In genomic region chr6:22593895-22594294, GRCh38 we compare ENCODE assay signal across 43 cellular contexts. TPM values are rescaled to one million over a fixed set of nuclear protein-coding genes. Genes with fewer than 3 reads are reported as not detected.
"Had no signal": no experiment of that assay in that cellular context is flagged by ENCODE, and none has a peak within 500 bp of the region (broad histone marks: within the 10 kb centered on the region; RNA-seq: fewer than 3 reads in every experiment).

No MANE protein-coding gene starts in this region.

- H3K27me3 ChIP-seq: adrenal gland, ascending aorta, body of pancreas, brain microvascular endothelial cell, breast epithelium, cardiac muscle cell had no signal

- H3K4me1 ChIP-seq: adrenal gland, ascending aorta, body of pancreas, breast epithelium had no signal

- H3K4me1 Mint-ChIP-seq: activated naive CD4-positive, alpha-beta T cell treated with anti-CD3 and anti-CD28 coated beads, Interleukin-2, amount 10 ng/mL, durations not matched to agents 7 days and 5 days; activated naive CD4-positive, alpha-beta T cell treated with anti-CD3 and anti-CD28 coated beads, Interleukin-2, amount 50 U/mL, for 24 hours; activated naive CD8-positive, alpha-beta T cell treated with anti-CD3 and anti-CD28 coated beads for 36 hours; activated naive CD8-positive, alpha-beta T cell treated with anti-CD3 and anti-CD28 coated beads, Interleukin-2, amount 10 ng/mL, durations not matched to agents 7 days and 5 days; activated naive CD8-positive, alpha-beta T cell treated with anti-CD3 and anti-CD28 coated beads, Interleukin-2, amount 50 U/mL, for 24 hours; activated T-helper 17 cell treated with anti-CD3 and anti-CD28 coated beads, Interleukin-2, amount 50 U/mL, for 72 hours; central memory CD8-positive, alpha-beta T cell had no signal

- H3K36me3 ChIP-seq: adrenal gland, ascending aorta, brain microvascular endothelial cell, breast epithelium, cardiac muscle cell had no signal

- H3K36me3 Mint-ChIP-seq: activated naive CD4-positive, alpha-beta T cell treated with anti-CD3 and anti-CD28 coated beads, Interleukin-2, amount 10 ng/mL, durations not matched to agents 7 days and 5 days; activated naive CD4-positive, alpha-beta T cell treated with anti-CD3 and anti-CD28 coated beads, Interleukin-2, amount 50 U/mL, for 24 hours; activated naive CD4-positive, alpha-beta T cell treated with anti-CD3 and anti-CD28 coated beads, Interleukin-2, amount 50 U/mL, for 72 hours; activated naive CD8-positive, alpha-beta T cell; activated naive CD8-positive, alpha-beta T cell treated with anti-CD3 and anti-CD28 coated beads for 36 hours; activated naive CD8-positive, alpha-beta T cell treated with anti-CD3 and anti-CD28 coated beads, Interleukin-2, amount 10 ng/mL, durations not matched to agents 7 days and 5 days; brain had no signal

- FAIRE-seq: bronchial epithelial cell, colon had no signal

- H3K9me3 Mint-ChIP-seq: activated naive CD4-positive, alpha-beta T cell treated with anti-CD3 and anti-CD28 coated beads, Interleukin-2, amount 10 ng/mL, durations not matched to agents 7 days and 5 days; activated naive CD4-positive, alpha-beta T cell treated with anti-CD3 and anti-CD28 coated beads, Interleukin-2, amount 50 U/mL, for 24 hours; activated naive CD8-positive, alpha-beta T cell treated with anti-CD3 and anti-CD28 coated beads for 36 hours; activated naive CD8-positive, alpha-beta T cell treated with anti-CD3 and anti-CD28 coated beads, Interleukin-2, amount 10 ng/mL, durations not matched to agents 7 days and 5 days; activated naive CD8-positive, alpha-beta T cell treated with anti-CD3 and anti-CD28 coated beads, Interleukin-2, amount 50 U/mL, for 24 hours; activated T-cell treated with anti-CD3 and anti-CD28 coated beads, Interleukin-2, amount 50 U/mL, for 24 hours; activated T-helper 1 cell treated with anti-CD3 and anti-CD28 coated beads, Interleukin-12 subunit alpha, Interleukin-12 subunit beta, Interleukin-2, Interleukin-4 antibody, amounts not matched to agents 30 ng/mL and 10 ng/mL and 1 ng/mL, durations not matched to agents 14 hours and 24 hours and 36 hours; activated T-helper 2 cell treated with anti-CD3 and anti-CD28 coated beads, Interferon-gamma antibody, Interleukin-2, Interleukin-4, amounts not matched to agents 10 μg/mL and 5 μg/mL and 100 μg/mL, durations not matched to agents 14 hours and 24 hours and 36 hours; brain had no signal

- H3K4me3 ChIP-seq: adrenal gland, ascending aorta, body of pancreas, breast epithelium, cardiac muscle cell had no signal

- DNase-seq: activated effector memory CD4-positive, alpha-beta T cell treated with anti-CD3 and anti-CD28 coated beads, Interleukin-2, amount 50 U/mL, for 16 hours; activated effector memory CD4-positive, alpha-beta T cell treated with Interleukin-2 at 50 U/mL for 16 hours; activated gamma-delta T cell; activated gamma-delta T cell treated with Interleukin-2 at 50 U/mL for 16 hours; activated naive CD4-positive, alpha-beta T cell; activated naive CD4-positive, alpha-beta T cell treated with anti-CD3 and anti-CD28 coated beads for 36 hours; activated naive CD4-positive, alpha-beta T cell treated with anti-CD3 and anti-CD28 coated beads, Interleukin-2, amount 10 ng/mL, durations not matched to agents 7 days and 5 days; activated naive CD4-positive, alpha-beta T cell treated with anti-CD3 and anti-CD28 coated beads, Interleukin-2, amount 50 U/mL, for 16 hours; activated naive CD4-positive, alpha-beta T cell treated with Interleukin-2 at 50 U/mL for 16 hours; activated naive CD8-positive, alpha-beta T cell treated with anti-CD3 and anti-CD28 coated beads for 36 hours; activated naive CD8-positive, alpha-beta T cell treated with anti-CD3 and anti-CD28 coated beads, Interleukin-2, amount 10 ng/mL, durations not matched to agents 7 days and 5 days; activated naive CD8-positive, alpha-beta T cell treated with anti-CD3 and anti-CD28 coated beads, Interleukin-2, amount 50 U/mL, for 24 hours; activated T-cell treated with anti-CD3 and anti-CD28 coated beads, Interleukin-2, amount 50 U/mL, for 24 hours; activated T-cell treated with anti-CD3 and anti-CD28 coated beads, Interleukin-2, amount 50 U/mL, for 4 hours; activated T-cell treated with anti-CD3 and anti-CD28 coated beads, Interleukin-2, amount 50 U/mL, for 48 hours; activated T-cell treated with anti-CD3 and anti-CD28 coated beads, Interleukin-2, amount 50 U/mL, for 72 hours; adrenal gland; amniotic stem cell; amygdala; anterior cingulate cortex; aorta; body of pancreas; brain microvascular endothelial cell; caudate nucleus; central memory CD4-positive, alpha-beta T cell; cerebellar nuclear complex had no signal

- ATAC-seq: activated naive CD4-positive, alpha-beta T cell treated with anti-CD3 and anti-CD28 coated beads, Interleukin-2, amount 50 U/mL, for 72 hours; activated naive CD8-positive, alpha-beta T cell treated with anti-CD3 and anti-CD28 coated beads, Interleukin-2, amount 50 U/mL, for 24 hours; activated T-cell treated with anti-CD3 and anti-CD28 coated beads, Interleukin-2, amount 50 U/mL, for 4 hours; activated T-cell treated with anti-CD3 and anti-CD28 coated beads, Interleukin-2, amount 50 U/mL, for 72 hours; activated T-helper 17 cell treated with anti-CD3 and anti-CD28 coated beads, Interleukin-2, amount 50 U/mL, for 72 hours; body of pancreas had no signal

- H3K27ac ChIP-seq: adrenal gland, ascending aorta, body of pancreas, brain microvascular endothelial cell, breast epithelium, cardiac muscle cell had no signal

- H3K27ac Mint-ChIP-seq: activated naive CD4-positive, alpha-beta T cell treated with anti-CD3 and anti-CD28 coated beads for 36 hours; activated naive CD4-positive, alpha-beta T cell treated with anti-CD3 and anti-CD28 coated beads, Interleukin-2, amount 10 ng/mL, durations not matched to agents 7 days and 5 days; activated naive CD4-positive, alpha-beta T cell treated with anti-CD3 and anti-CD28 coated beads, Interleukin-2, amount 50 U/mL, for 24 hours; activated naive CD4-positive, alpha-beta T cell treated with anti-CD3 and anti-CD28 coated beads, Interleukin-2, amount 50 U/mL, for 72 hours; activated naive CD8-positive, alpha-beta T cell; activated naive CD8-positive, alpha-beta T cell treated with anti-CD3 and anti-CD28 coated beads for 36 hours; activated naive CD8-positive, alpha-beta T cell treated with anti-CD3 and anti-CD28 coated beads, Interleukin-2, amount 10 ng/mL, durations not matched to agents 7 days and 5 days; activated naive CD8-positive, alpha-beta T cell treated with anti-CD3 and anti-CD28 coated beads, Interleukin-2, amount 50 U/mL, for 24 hours; activated T-cell treated with anti-CD3 and anti-CD28 coated beads, Interleukin-2, amount 50 U/mL, for 24 hours; activated T-cell treated with anti-CD3 and anti-CD28 coated beads, Interleukin-2, amount 50 U/mL, for 72 hours; activated T-helper 1 cell treated with anti-CD3 and anti-CD28 coated beads, Interleukin-12 subunit alpha, Interleukin-12 subunit beta, Interleukin-2, Interleukin-4 antibody, amounts not matched to agents 30 ng/mL and 10 ng/mL and 1 ng/mL, durations not matched to agents 14 hours and 24 hours and 36 hours; activated T-helper 17 cell treated with anti-CD3 and anti-CD28 coated beads, Interleukin-2, amount 50 U/mL, for 72 hours; activated T-helper 2 cell treated with anti-CD3 and anti-CD28 coated beads, Interferon-gamma antibody, Interleukin-2, Interleukin-4, amounts not matched to agents 10 μg/mL and 5 μg/mL and 100 μg/mL, durations not matched to agents 14 hours and 24 hours and 36 hours; brain had no signal

- H3K27me3 Mint-ChIP-seq: activated naive CD4-positive, alpha-beta T cell treated with anti-CD3 and anti-CD28 coated beads, Interleukin-2, amount 10 ng/mL, durations not matched to agents 7 days and 5 days; activated naive CD4-positive, alpha-beta T cell treated with anti-CD3 and anti-CD28 coated beads, Interleukin-2, amount 50 U/mL, for 24 hours; activated naive CD8-positive, alpha-beta T cell; activated naive CD8-positive, alpha-beta T cell treated with anti-CD3 and anti-CD28 coated beads for 36 hours; activated naive CD8-positive, alpha-beta T cell treated with anti-CD3 and anti-CD28 coated beads, Interleukin-2, amount 10 ng/mL, durations not matched to agents 7 days and 5 days; activated naive CD8-positive, alpha-beta T cell treated with anti-CD3 and anti-CD28 coated beads, Interleukin-2, amount 50 U/mL, for 24 hours; activated T-cell treated with anti-CD3 and anti-CD28 coated beads, Interleukin-2, amount 50 U/mL, for 24 hours; activated T-helper 17 cell treated with anti-CD3 and anti-CD28 coated beads, Interleukin-2, amount 50 U/mL, for 72 hours; central memory CD8-positive, alpha-beta T cell had no signal

- H3K9me3 ChIP-seq: adrenal gland, ascending aorta, body of pancreas, breast epithelium had no signal

- H3K4me3 Mint-ChIP-seq: activated naive CD4-positive, alpha-beta T cell treated with anti-CD3 and anti-CD28 coated beads for 36 hours; activated naive CD4-positive, alpha-beta T cell treated with anti-CD3 and anti-CD28 coated beads, Interleukin-2, amount 10 ng/mL, durations not matched to agents 7 days and 5 days; activated naive CD4-positive, alpha-beta T cell treated with anti-CD3 and anti-CD28 coated beads, Interleukin-2, amount 50 U/mL, for 24 hours; activated naive CD8-positive, alpha-beta T cell; activated naive CD8-positive, alpha-beta T cell treated with anti-CD3 and anti-CD28 coated beads for 36 hours; activated naive CD8-positive, alpha-beta T cell treated with anti-CD3 and anti-CD28 coated beads, Interleukin-2, amount 10 ng/mL, durations not matched to agents 7 days and 5 days; activated naive CD8-positive, alpha-beta T cell treated with anti-CD3 and anti-CD28 coated beads, Interleukin-2, amount 50 U/mL, for 24 hours; activated T-cell treated with anti-CD3 and anti-CD28 coated beads, Interleukin-2, amount 50 U/mL, for 24 hours; activated T-cell treated with anti-CD3 and anti-CD28 coated beads, Interleukin-2, amount 50 U/mL, for 4 hours; activated T-cell treated with anti-CD3 and anti-CD28 coated beads, Interleukin-2, amount 50 U/mL, for 72 hours; activated T-helper 1 cell treated with anti-CD3 and anti-CD28 coated beads, Interleukin-12 subunit alpha, Interleukin-12 subunit beta, Interleukin-2, Interleukin-4 antibody, amounts not matched to agents 30 ng/mL and 10 ng/mL and 1 ng/mL, durations not matched to agents 14 hours and 24 hours and 36 hours; activated T-helper 17 cell treated with anti-CD3 and anti-CD28 coated beads, Interleukin-2, amount 50 U/mL, for 72 hours; brain; central memory CD8-positive, alpha-beta T cell had no signal

RNA-seq across cellular contexts. Expression of gene HDGFL1, which starts 24.5 kb away (rescaled TPM):
- total RNA-seq: activated naive CD4-positive, alpha-beta T cell treated with anti-CD3 and anti-CD28 coated beads for 36 hours; activated naive CD4-positive, alpha-beta T cell treated with anti-CD3 and anti-CD28 coated beads, Interleukin-2, amount 50 U/mL, for 72 hours; activated naive CD8-positive, alpha-beta T cell treated with anti-CD3 and anti-CD28 coated beads for 36 hours; activated naive CD8-positive, alpha-beta T cell treated with anti-CD3 and anti-CD28 coated beads, Interleukin-2, amount 10 ng/mL, durations not matched to agents 7 days and 5 days; activated T-cell treated with anti-CD3 and anti-CD28 coated beads, Interleukin-2, amount 50 U/mL, for 4 hours; activated T-cell treated with anti-CD3 and anti-CD28 coated beads, Interleukin-2, amount 50 U/mL, for 72 hours; activated T-helper 1 cell treated with anti-CD3 and anti-CD28 coated beads, Interleukin-12 subunit alpha, Interleukin-12 subunit beta, Interleukin-2, Interleukin-4 antibody, amounts not matched to agents 30 ng/mL and 10 ng/mL and 1 ng/mL, durations not matched to agents 14 hours and 24 hours and 36 hours; activated T-helper 17 cell treated with anti-CD3 and anti-CD28 coated beads, Interleukin-2, amount 50 U/mL, for 72 hours; activated T-helper 2 cell treated with anti-CD3 and anti-CD28 coated beads, Interferon-gamma antibody, Interleukin-2, Interleukin-4, amounts not matched to agents 10 μg/mL and 5 μg/mL and 100 μg/mL, durations not matched to agents 14 hours and 24 hours and 36 hours; adrenal gland; aorta; ascending aorta; body of pancreas; breast epithelium; bronchial epithelial cell; cardiac muscle cell; cardiac septum; cerebellum; chondrocyte had no signal
- polyA plus RNA-seq: adipose tissue, adrenal gland, aorta, cardiac muscle cell had no signal
